9 cellular contexts compared by ENCODE assay signal in genomic region chr9:83281306-83282255, GRCh38.
DNase-seq lines count a peak whose midpoint lies in the region; ATAC-seq and TF ChIP-seq lines count a peak whose summit lies in the region.
"Had no signal": no experiment of that assay in that cellular context is flagged by ENCODE, and none has a peak within 500 bp of the region (broad histone marks: within the 10 kb centered on the region; RNA-seq: fewer than 3 reads in every experiment).

No MANE protein-coding gene starts in this region.

- TF ChIP-seq CTCF in PC-9 (conservative IDR thresholded peaks at IDR 0.05) (no peak), fibroblast of villous mesenchyme (IDR thresholded peaks at IDR 0.05; ENCODE audit: insufficient read depth, low read depth, low read length) (no peak)
- TF ChIP-seq CTCF in CD4-positive, alpha-beta T cell (IDR thresholded peaks at IDR 0.05) = no peak

- POLR2A ChIA-PET in PC-9 (lab: Charles Lee; ENCODE audit: unreplicated experiment) = no interaction called here
- POLR2A ChIA-PET in CD4-positive, alpha-beta T cell (lab: Charles Lee) = no interaction called here

- no peaks in the 10 kb centered on the region for H3K9me3 Mint-ChIP-seq in CD4-positive, alpha-beta T cell

- no peaks in the 10 kb centered on the region for H4K20me1 ChIP-seq in PC-9 (ENCODE audit: insufficient read depth)

- H3F3A ChIP-seq in PC-9 (ENCODE audit: insufficient read depth, low read depth) = 0 out of 2 replicates have a peak, but pooled peaks cover 10% of the 10 kb centered on the region

- intact Hi-C loops in PC-9 (cut with micrococcal nuclease; ENCODE audit: unreplicated experiment) = no loop called here
- intact Hi-C loops in CD4-positive, alpha-beta T cell (cut with DNase I, micrococcal nuclease) = no loop called here

- H3K36me3 ChIP-seq in PC-9 (ENCODE audit: low read depth) = no peaks in the 10 kb centered on the region
- H3K36me3 ChIP-seq: breast epithelium had no signal

- CTCF ChIA-PET in PC-9 (lab: Charles Lee) = no interaction called here
- CTCF ChIA-PET in CD4-positive, alpha-beta T cell (lab: Charles Lee) = no interaction called here

- H3K27me3 ChIP-seq in PC-9 (ENCODE audit: insufficient read depth, low read depth) = no peaks in the 10 kb centered on the region
- H3K27me3 ChIP-seq in CD4-positive, alpha-beta T cell (ENCODE audit: control insufficient read depth, insufficient read depth, low read length) = no peaks in the 10 kb centered on the region
- H3K27me3 ChIP-seq: breast epithelium had no signal

- peaks cover 13% of the 10 kb centered on the region for H3K4me1 ChIP-seq in PC-9 (replicated peaks; ENCODE audit: insufficient read depth)

- peak; percentile 57 for ATAC-seq in GM21390 (IDR thresholded peaks at IDR 0.05; ENCODE audit: unreplicated experiment)
- no peak for ATAC-seq in GM18909 (IDR thresholded peaks at IDR 0.05; ENCODE audit: poor library complexity, unreplicated experiment)
- no peak for ATAC-seq in CD4-positive, alpha-beta T cell (ENCODE audit: poor library complexity)

- no TSS peak for BruUV-seq in PC-9 (replicated peaks; lab: Mats Ljungman, UMichigan)

- H3K4me3 ChIP-seq in PC-9 (no peak overlapping the region), fibroblast of villous mesenchyme (ENCODE audit: low read depth, low read length) (no peak overlapping the region), skeletal muscle cell (ENCODE audit: low read depth, low read length) (no peak overlapping the region)
- H3K4me3 ChIP-seq: breast epithelium had no signal

- H3K4me3 Mint-ChIP-seq in CD4-positive, alpha-beta T cell = no peak overlapping the region

- H3K4me2 ChIP-seq in PC-9 = peak overlapping the region; percentile 33; the same call in 1 of the 2 replicates

- 0 out of 2 replicates have a peak, but pooled peaks cover 3% of the 10 kb centered on the region for H3K9me2 ChIP-seq in PC-9 (ENCODE audit: insufficient read depth)

- H3K36me3 Mint-ChIP-seq in CD4-positive, alpha-beta T cell (ENCODE audit: low read depth) = no peaks in the 10 kb centered on the region

- DNase-seq in PC-9 = peak in 1 of 2 experiments; percentile 69
- peak; percentile 51 for DNase-seq in fibroblast of villous mesenchyme (ENCODE audit: low read depth)
- DNase-seq in skeletal muscle cell (ENCODE audit: low read depth) = peak; percentile 45
- no peak for DNase-seq in CD4-positive, alpha-beta T cell
- no peak for DNase-seq in NK-92 treated with Interleukin-12 subunit alpha and Interleukin-12 subunit beta, amount 100 ng/mL, for 24 hours (lab: John Stamatoyannopoulos, UW)
- DNase-seq in NCI-H1436 (lab: John Stamatoyannopoulos, UW) = no peak

- no peaks in the 10 kb centered on the region for H3K27me3 Mint-ChIP-seq in CD4-positive, alpha-beta T cell

- H2AFZ ChIP-seq in PC-9 = no peak overlapping the region

- H3K9me3 ChIP-seq in PC-9 (ENCODE audit: insufficient read depth, low read depth) = no peaks in the 10 kb centered on the region
- no peaks in the 10 kb centered on the region for H3K9me3 ChIP-seq in CD4-positive, alpha-beta T cell (ENCODE audit: control insufficient read depth, low read length)
- H3K9me3 ChIP-seq: breast epithelium had no signal

- H3K27ac Mint-ChIP-seq in CD4-positive, alpha-beta T cell = no peak overlapping the region

- 0 out of 2 replicates have a peak overlapping the region, but pooled peaks have one; percentile 15 for H3K27ac ChIP-seq in PC-9
- no peak overlapping the region for H3K27ac ChIP-seq in CD4-positive, alpha-beta T cell (ENCODE audit: low read depth, low read length)

- no peaks in the 10 kb centered on the region for H3K4me1 Mint-ChIP-seq in CD4-positive, alpha-beta T cell (ENCODE audit: low read depth)

- H3K79me2 ChIP-seq in PC-9 (ENCODE audit: low read depth) = no peaks in the 10 kb centered on the region

Comparison
In these comparisons a context has a peak if more than half of its experiments do, and no peak if none do; other contexts are left out.
1. DNase-seq: peak in fibroblast of villous mesenchyme (single experiment) and skeletal muscle cell (single experiment); none in CD4-positive, alpha-beta T cell (0 of 10), NK-92 treated with Interleukin-12 subunit alpha and Interleukin-12 subunit beta, amount 100 ng/mL, for 24 hours (single experiment) and NCI-H1436 (single experiment).